In genomic region chr11:74723511-74723910, GRCh38 we compare ENCODE assay signal across 27 cellular contexts.
DNase-seq lines count a peak whose midpoint lies in the region; ATAC-seq, FAIRE-seq and TF ChIP-seq lines count a peak whose summit lies in the region.
"Had no signal": no experiment of that assay in that cellular context is flagged by ENCODE, and none has a peak within 500 bp of the region (broad histone marks: within the 10 kb centered on the region; RNA-seq: fewer than 3 reads in every experiment).

No MANE protein-coding gene starts in this region.

- ATAC-seq in HG02938 (IDR thresholded peaks at IDR 0.05; ENCODE audit: unreplicated experiment), result no peak
- ATAC-seq: A549 had no signal

- DNase-seq in Ammon's horn (ENCODE audit: low spot score), result peak; percentile 22
- DNase-seq in globus pallidus (ENCODE audit: low spot score), result peak; percentile 59
- peak; percentile 58 for DNase-seq in pons (ENCODE audit: low spot score)
- DNase-seq in substantia nigra (lab: John Stamatoyannopoulos, UW), result peak in 1 of 49 donors; percentile 13
- no peak for DNase-seq in germinal center (ENCODE audit: low spot score)
- DNase-seq in stimulated activated CD4-positive, alpha-beta T cell treated with anti-CD3 and anti-CD28 coated beads, Interleukin-15, amount 100 ng/mL, for 24 hours, result no peak
- no peak for DNase-seq in H54 (ENCODE audit: insufficient read length, low spot score)
- DNase-seq: AML-193; BE2C; CD4-positive, alpha-beta memory T cell; CD4-positive, CD25-positive, alpha-beta regulatory T cell; CD8-positive, alpha-beta memory T cell; COR-L47; DMS 273 treated with DMSO at 0.1 percent for 48 hours; DMS153; DMS53; DMS79; DND-41; EL; GF-D8 had no signal

- H3K27ac ChIP-seq in substantia nigra (ENCODE audit: low read depth, low read length, poor library complexity, severe bottlenecking), result peak overlapping the region; percentile 26
- H3K27ac ChIP-seq: 22Rv1, BLaER1 had no signal

- FAIRE-seq in H54 (lab: Jason Lieb, UNC), result no peak
- FAIRE-seq: A549, G401.6, GM12891, GM19239 had no signal

- no peak for TF ChIP-seq POLR2A in H54 (IDR thresholded peaks at IDR 0.05; ENCODE audit: low read depth, low read length)

Comparison
In these comparisons a context has a peak if more than half of its experiments do, and no peak if none do; other contexts are left out.
1. DNase-seq: peak in Ammon's horn (single experiment), globus pallidus (single experiment) and pons (single experiment); none in germinal center (single experiment), stimulated activated CD4-positive, alpha-beta T cell treated with anti-CD3 and anti-CD28 coated beads, Interleukin-15, amount 100 ng/mL, for 24 hours (single experiment) and H54 (single experiment).